8 cellular contexts compared by ENCODE assay signal in the genomic region with DNA sequence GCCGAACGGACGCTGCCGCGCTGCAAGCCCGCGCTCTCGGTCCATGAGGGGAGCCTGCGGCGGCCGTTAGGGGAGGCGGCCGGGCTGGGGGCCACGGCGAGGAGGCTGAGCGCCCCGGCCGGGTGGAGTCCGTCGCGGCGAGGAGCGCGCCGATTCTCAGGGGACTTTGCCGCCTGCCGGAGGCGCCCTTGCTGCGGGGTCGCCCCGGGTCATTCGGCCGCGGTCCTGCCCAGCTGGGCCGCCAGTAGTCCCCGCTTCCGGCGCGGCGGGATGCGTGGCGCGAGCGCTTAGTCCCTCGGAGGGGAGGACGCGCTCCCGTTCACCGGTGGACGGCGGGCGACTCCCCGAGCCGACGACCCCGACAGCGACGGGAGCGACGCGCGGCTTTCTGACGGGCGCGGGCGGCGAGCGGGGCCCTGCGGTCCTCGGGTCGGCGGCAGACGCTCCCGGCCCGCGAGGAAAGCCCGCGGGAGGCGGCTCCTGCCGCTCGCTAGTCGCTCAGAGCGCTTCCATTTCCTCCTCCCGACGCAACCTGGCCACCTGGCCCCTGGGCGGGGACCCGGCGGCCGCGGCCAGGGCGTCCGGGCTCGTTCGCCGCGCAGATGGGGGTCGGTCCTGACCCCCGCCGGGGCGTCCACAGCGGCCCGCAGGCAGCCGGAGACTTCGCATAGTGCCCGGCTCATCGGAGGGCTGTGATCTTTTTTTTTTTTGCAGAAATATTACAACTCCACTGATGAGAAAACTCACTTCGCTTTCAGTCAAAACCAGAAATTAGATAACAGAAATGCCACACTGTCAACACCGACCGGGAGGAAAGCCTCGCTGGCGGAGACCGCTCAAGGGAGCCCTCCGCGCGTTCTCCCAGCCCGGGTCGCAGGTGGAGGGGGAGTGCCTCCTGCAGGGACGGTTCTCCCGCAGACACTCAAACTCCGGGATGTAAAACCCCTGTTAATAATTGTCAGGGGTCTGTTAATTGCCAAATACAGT. TPM values are rescaled to one million over a fixed set of nuclear protein-coding genes. Genes with fewer than 3 reads are reported as not detected.
DNase-seq lines count a peak whose midpoint lies in the region; ATAC-seq and TF ChIP-seq lines count a peak whose summit lies in the region.

No MANE protein-coding gene starts in this region.

- H3K36me3 ChIP-seq in BE2C, result peaks cover 9% of the 10 kb centered on the region; the same call in 1 of the 2 replicates

- H3K4me1 ChIP-seq in BE2C, result no peaks in the 10 kb centered on the region
- peaks cover 4% of the 10 kb centered on the region for H3K4me1 ChIP-seq in foreskin keratinocyte

- H3K27me3 ChIP-seq in BE2C, result no peaks in the 10 kb centered on the region
- no peaks in the 10 kb centered on the region for H3K27me3 ChIP-seq in foreskin keratinocyte

- ATAC-seq in GM18519 (IDR thresholded peaks at IDR 0.05; ENCODE audit: low FRiP score, unreplicated experiment), result peak; percentile 34
- ATAC-seq in HG02938 (IDR thresholded peaks at IDR 0.05; ENCODE audit: unreplicated experiment), result peak; percentile 12
- ATAC-seq in activated T-cell treated with anti-CD3 and anti-CD28 coated beads, Interleukin-2, amount 50 U/mL, for 4 hours, result peak; percentile 7 to 8
- ATAC-seq in foreskin keratinocyte, result peak; percentile 2
- peak; percentile 35 for ATAC-seq in omental fat pad (ENCODE audit: low FRiP score)

- peak overlapping the region; percentile 70 for H3K27ac ChIP-seq in foreskin keratinocyte

- peaks cover 11% of the 10 kb centered on the region for H3K36me3 Mint-ChIP-seq in activated T-cell treated with anti-CD3 and anti-CD28 coated beads, Interleukin-2, amount 50 U/mL, for 4 hours (ENCODE audit: insufficient read depth)

- H3K4me3 Mint-ChIP-seq in activated T-cell treated with anti-CD3 and anti-CD28 coated beads, Interleukin-2, amount 50 U/mL, for 4 hours, result peak overlapping the region; percentile 83

- no peak for TF ChIP-seq CTCF in BE2C (IDR thresholded peaks at IDR 0.05; ENCODE audit: low read depth, low read length)
- TF ChIP-seq CTCF in foreskin keratinocyte (conservative IDR thresholded peaks at IDR 0.05), result peak; percentile 25
- no peak for TF ChIP-seq CTCF in omental fat pad (IDR thresholded peaks at IDR 0.05)

- peaks cover 4% of the 10 kb centered on the region for H3K9me3 Mint-ChIP-seq in activated T-cell treated with anti-CD3 and anti-CD28 coated beads, Interleukin-2, amount 50 U/mL, for 4 hours

- peaks cover 24% of the 10 kb centered on the region for H3K4me1 Mint-ChIP-seq in activated T-cell treated with anti-CD3 and anti-CD28 coated beads, Interleukin-2, amount 50 U/mL, for 4 hours (ENCODE audit: low read depth)

- H3K27me3 Mint-ChIP-seq in activated T-cell treated with anti-CD3 and anti-CD28 coated beads, Interleukin-2, amount 50 U/mL, for 4 hours (ENCODE audit: low read depth), result no peaks in the 10 kb centered on the region

- no peaks in the 10 kb centered on the region for H3K9me3 ChIP-seq in BE2C

- peak; percentile 37 for DNase-seq in BE2C
- peak; percentile 52 for DNase-seq in NCI-H2196 treated with DMSO at 0.1 percent for 48 hours (lab: John Stamatoyannopoulos, UW; ENCODE audit: unreplicated experiment)
- peak; percentile 23 for DNase-seq in activated T-cell treated with anti-CD3 and anti-CD28 coated beads, Interleukin-2, amount 50 U/mL, for 4 hours
- no peak for DNase-seq in foreskin keratinocyte
- DNase-seq in omental fat pad (ENCODE audit: low spot score), result no peak
- DNase-seq in NK-92 (lab: John Stamatoyannopoulos, UW; ENCODE audit: unreplicated experiment), result no peak

- H3K4me3 ChIP-seq in BE2C (ENCODE audit: low read depth, low read length), result peak overlapping the region; percentile 77

RNA-seq across cellular contexts. Expression of gene ZBTB21, which starts 0.6 kb away (rescaled TPM):
- 14.7 TPM for polyA plus RNA-seq in BE2C (2012; ENCODE audit: insufficient read depth, insufficient read length, low read depth)
- 10 to 100 TPM; 25.6 to 33.7 (median 27.2) TPM for total RNA-seq in activated T-cell treated with anti-CD3 and anti-CD28 coated beads, Interleukin-2, amount 50 U/mL, for 4 hours
- total RNA-seq in foreskin keratinocyte, result 17.1 and 21.7 TPM in 2 replicates
- 3.1 and 3.3 TPM in 2 replicates for polyA plus RNA-seq in foreskin keratinocyte
- 10 to 100 TPM; 11.6 to 27.8 (median 18.9) TPM for total RNA-seq in omental fat pad

RNA-seq across cellular contexts. Expression of gene C2CD2, which starts 57.0 kb away (rescaled TPM):
- 0.40 TPM for polyA plus RNA-seq in BE2C (2012; ENCODE audit: insufficient read depth, insufficient read length, low read depth)
- 1 to 10 TPM; 1.6 to 7.4 (median 4.3) TPM for total RNA-seq in activated T-cell treated with anti-CD3 and anti-CD28 coated beads, Interleukin-2, amount 50 U/mL, for 4 hours
- total RNA-seq in foreskin keratinocyte, result 54.1 and 84.4 TPM in 2 replicates
- 20.8 and 27.6 TPM in 2 replicates for polyA plus RNA-seq in foreskin keratinocyte
- 100 to 1,000 TPM in 2 of 4 donors, 10 to 100 TPM in 2; 57.7 to 264 (median 96.4) TPM for total RNA-seq in omental fat pad

Comparison
In these comparisons a context has a peak if more than half of its experiments do, and no peak if none do; other contexts are left out.
1. DNase-seq: peak in BE2C (single experiment), NCI-H2196 treated with DMSO at 0.1 percent for 48 hours (single experiment) and activated T-cell treated with anti-CD3 and anti-CD28 coated beads, Interleukin-2, amount 50 U/mL, for 4 hours (single experiment); none in foreskin keratinocyte (0 of 2), omental fat pad (single experiment) and NK-92 (single experiment).
2. Peak in every context shown above with its lines, with median percentiles within 50 percentile points of each other: ATAC-seq.